34 cellular contexts compared by ENCODE assay signal in genomic region chr5:15614679-15615078, GRCh38.
DNase-seq lines count a peak whose midpoint lies in the region; ATAC-seq, FAIRE-seq and TF ChIP-seq lines count a peak whose summit lies in the region.
"Had no signal": no experiment of that assay in that cellular context is flagged by ENCODE, and none has a peak within 500 bp of the region (broad histone marks: within the 10 kb centered on the region; RNA-seq: fewer than 3 reads in every experiment).

No MANE protein-coding gene starts in this region.

- H3K36me3 Mint-ChIP-seq in nephron progenitor cell (ENCODE audit: low read depth) = peaks cover 3% of the 10 kb centered on the region
- peaks cover 5% of the 10 kb centered on the region for H3K36me3 Mint-ChIP-seq in natural killer cell
- H3K36me3 Mint-ChIP-seq: CD14-positive monocyte; CD4-positive, alpha-beta memory T cell; CD4-positive, CD25-positive, alpha-beta regulatory T cell; CD8-positive, alpha-beta memory T cell; CD8-positive, alpha-beta T cell had no signal

- H3K27ac Mint-ChIP-seq in nephron progenitor cell (peak overlapping the region; percentile 42), natural killer cell (no peak overlapping the region)
- H3K27ac Mint-ChIP-seq: B cell; CD14-positive monocyte; CD4-positive, alpha-beta memory T cell; CD4-positive, alpha-beta T cell; CD4-positive, CD25-positive, alpha-beta regulatory T cell; CD8-positive, alpha-beta memory T cell; CD8-positive, alpha-beta T cell had no signal

- H3K4me1 ChIP-seq in HEK293 (ENCODE audit: control insufficient read depth, insufficient read depth, low read length) (no peaks in the 10 kb centered on the region), K562 (replicated peaks in 1 of 2; ENCODE audit: control insufficient read depth in 2 of 2, insufficient read depth in 2 of 2, low read length in 2 of 2) (no peaks in the 10 kb centered on the region)
- H3K4me1 ChIP-seq: A549; BE2C; BLaER1; BLaER1 treated with 17β-estradiol and CSF1 and Interleukin-3, amounts not matched to agents 10 nM and 100 nM; Caco-2 had no signal

- no peak for FAIRE-seq in K562 (lab: Jason Lieb, UNC)
- FAIRE-seq: A204.1, A549, D721Med had no signal

- in situ Hi-C loops in K562 (cut with MboI) = no loop called here

- no peaks in the 10 kb centered on the region for H3K79me2 ChIP-seq in K562 (ENCODE audit: control insufficient read depth, insufficient read depth, low read length)

- WGBS in K562 (ENCODE audit: insufficient coverage, low coverage, missing lambda C conversion rate) = 0% methylated on average over 4 of the region's 4 CpGs

- TF ChIP-seq RAD21 in K562 (CRISPR knock-in tag; conservative IDR thresholded peaks at IDR 0.05 in 1 of 2, IDR thresholded peaks at IDR 0.05 in 1 of 2) = no peak

- ATAC-seq in K562 (no peak), natural killer cell (no peak)
- ATAC-seq: A549; CD8-positive, alpha-beta T cell had no signal

- no peak for TF ChIP-seq POLR2A in K562 (conservative IDR thresholded peaks at IDR 0.05)

- H2AFZ ChIP-seq in K562 (ENCODE audit: low read depth, low read length) = no peak overlapping the region

- H4K20me1 ChIP-seq in K562 (replicated peaks; ENCODE audit: control insufficient read depth, insufficient read depth, low read length) = no peaks in the 10 kb centered on the region
- H4K20me1 ChIP-seq: BLaER1; BLaER1 treated with 17β-estradiol and CSF1 and Interleukin-3, amounts not matched to agents 10 nM and 100 nM had no signal

- DNase-seq in K562 (ENCODE audit: extremely low read depth in 1 of 4, low spot score in 3 of 4) = no peak
- DNase-seq in nephron progenitor cell = no peak
- DNase-seq in natural killer cell = no peak
- DNase-seq in dorsolateral prefrontal cortex = no peak
- no peak for DNase-seq in DMS153 (lab: John Stamatoyannopoulos, UW)
- DNase-seq: 8988T; ACHN; AML-193; BE2C; C1 segment of cervical spinal cord; Caco-2; Calu3; CD4-positive, alpha-beta memory T cell; CD4-positive, alpha-beta T cell; CD4-positive, CD25-positive, alpha-beta regulatory T cell; CD8-positive, alpha-beta memory T cell; CD8-positive, alpha-beta T cell; COR-L47; DMS 273 treated with DMSO at 0.1 percent for 48 hours; DMS53; DMS79; DMS79 treated with DMSO at 0.1 percent for 48 hours; DND-41; EL had no signal

- no peak overlapping the region for H3K9ac ChIP-seq in K562 (ENCODE audit: insufficient read depth in 1 of 2, low read depth in 2 of 2, low read length in 2 of 2)
- H3K9ac ChIP-seq: BLaER1; BLaER1 treated with 17β-estradiol and CSF1 and Interleukin-3, amounts not matched to agents 10 nM and 100 nM had no signal

- H3K9me3 Mint-ChIP-seq in nephron progenitor cell = no peaks in the 10 kb centered on the region
- H3K9me3 Mint-ChIP-seq in natural killer cell = peaks cover 6 to 10% of the 10 kb centered on the region in 2 donors

- no peaks in the 10 kb centered on the region for H3K9me3 ChIP-seq in HEK293 (ENCODE audit: control insufficient read depth, insufficient read depth, low read depth, low read length)
- no peaks in the 10 kb centered on the region for H3K9me3 ChIP-seq in K562 (replicated peaks; ENCODE audit: control insufficient read depth, insufficient read depth, low read depth, low read length)
- H3K9me3 ChIP-seq: A549, BE2C, BLaER1, Caco-2 had no signal

- no peak for TF ChIP-seq CTCF in HEK293 (tag by site-specific recombination; IDR thresholded peaks at IDR 0.05)
- no peak for TF ChIP-seq CTCF in K562 (IDR thresholded peaks at IDR 0.05 in 2 of 3, conservative IDR thresholded peaks at IDR 0.05 in 1 of 3; ENCODE audit: insufficient read depth in 2 of 3, low read depth in 1 of 3, low read length in 3 of 3)
- no peak for TF ChIP-seq CTCF in nephron progenitor cell (IDR thresholded peaks at IDR 0.05)
- no peak for TF ChIP-seq CTCF in natural killer cell (IDR thresholded peaks at IDR 0.05)
- no peak for TF ChIP-seq CTCF in dorsolateral prefrontal cortex (IDR thresholded peaks at IDR 0.05 in 54 of 56, conservative IDR thresholded peaks at IDR 0.05 in 2 of 56; ENCODE audit: low read depth in 1 of 56, partially characterized antibody in 56 of 56)

- no peaks in the 10 kb centered on the region for H3K4me1 Mint-ChIP-seq in nephron progenitor cell
- H3K4me1 Mint-ChIP-seq in natural killer cell = no peaks in the 10 kb centered on the region
- H3K4me1 Mint-ChIP-seq: B cell; CD14-positive monocyte; CD4-positive, alpha-beta memory T cell; CD4-positive, CD25-positive, alpha-beta regulatory T cell; CD8-positive, alpha-beta memory T cell had no signal

- TF ChIP-seq EP300 in K562 (IDR thresholded peaks at IDR 0.05; ENCODE audit: low read length) = no peak

- intact Hi-C loops in K562 (cut with micrococcal nuclease) = no loop called here
- intact Hi-C loops in natural killer cell (cut with micrococcal nuclease) = no loop called here
- intact Hi-C loops in dorsolateral prefrontal cortex (cut with DNase I) = no loop called here

- H3K9me1 ChIP-seq in K562 (ENCODE audit: control insufficient read depth, insufficient read depth, low read length) = no peaks in the 10 kb centered on the region

- POLR2A ChIA-PET in HEK293 (lab: Yijun Ruan, JAX) = no interaction called here
- POLR2A ChIA-PET in K562 (lab: Yijun Ruan, JAX) = no interaction called here

- H3K4me3 Mint-ChIP-seq in nephron progenitor cell = no peak overlapping the region
- no peak overlapping the region for H3K4me3 Mint-ChIP-seq in natural killer cell
- H3K4me3 Mint-ChIP-seq: B cell; CD14-positive monocyte; CD4-positive, alpha-beta memory T cell; CD4-positive, alpha-beta T cell; CD4-positive, CD25-positive, alpha-beta regulatory T cell; CD8-positive, alpha-beta memory T cell; CD8-positive, alpha-beta T cell had no signal

- H3K4me3 ChIP-seq in HEK293 (ENCODE audit: low read depth, low read length) (no peak overlapping the region), K562 (no peak overlapping the region), dorsolateral prefrontal cortex (no peak overlapping the region)
- H3K4me3 ChIP-seq: A549; BLaER1; BLaER1 treated with 17β-estradiol and CSF1 and Interleukin-3, amounts not matched to agents 10 nM and 100 nM had no signal

- BruUV-seq in K562 (replicated peaks; lab: Mats Ljungman, UMichigan) = no TSS peak

- H3K36me3 ChIP-seq in HEK293 (ENCODE audit: control insufficient read depth in 2 of 2, insufficient read depth in 1 of 2, low read length in 2 of 2) (no peaks in the 10 kb centered on the region), K562 (ENCODE audit: control insufficient read depth, insufficient read depth, low read length) (no peaks in the 10 kb centered on the region)
- H3K36me3 ChIP-seq: BE2C; BLaER1; BLaER1 treated with 17β-estradiol and CSF1 and Interleukin-3, amounts not matched to agents 10 nM and 100 nM had no signal

- H3K27ac ChIP-seq in HEK293 (ENCODE audit: extremely low read depth, low read depth, low read length) (no peak overlapping the region), K562 (ENCODE audit: extremely low read depth, low read depth, low read length) (no peak overlapping the region), dorsolateral prefrontal cortex (no peak overlapping the region)
- H3K27ac ChIP-seq: 22Rv1; A549; BLaER1; BLaER1 treated with 17β-estradiol and CSF1 and Interleukin-3, amounts not matched to agents 10 nM and 100 nM; C4-2B had no signal

- H3K27me3 Mint-ChIP-seq in nephron progenitor cell (ENCODE audit: low read depth, poor library complexity) = no peaks in the 10 kb centered on the region
- H3K27me3 Mint-ChIP-seq in natural killer cell (ENCODE audit: low read depth in 2 of 2) = no peaks in the 10 kb centered on the region
- H3K27me3 Mint-ChIP-seq: B cell; CD4-positive, alpha-beta memory T cell; CD4-positive, alpha-beta T cell; CD4-positive, CD25-positive, alpha-beta regulatory T cell; CD8-positive, alpha-beta memory T cell had no signal

- H3K27me3 ChIP-seq in K562 (ENCODE audit: control insufficient read depth in 2 of 2, insufficient read depth in 2 of 2, low read length in 2 of 2) (no peaks in the 10 kb centered on the region), dorsolateral prefrontal cortex (no peaks in the 10 kb centered on the region)
- H3K27me3 ChIP-seq: BE2C; BLaER1; BLaER1 treated with 17β-estradiol and CSF1 and Interleukin-3, amounts not matched to agents 10 nM and 100 nM had no signal

- CTCF ChIA-PET in HEK293 (lab: Yijun Ruan, JAX) (no interaction called here), K562 (lab: Yijun Ruan, JAX; ENCODE audit: low intra/inter-chr PET ratio) (no interaction called here)

- no peak overlapping the region for H3K4me2 ChIP-seq in K562 (ENCODE audit: insufficient read depth, low read length)
- H3K4me2 ChIP-seq: A549; BLaER1; BLaER1 treated with 17β-estradiol and CSF1 and Interleukin-3, amounts not matched to agents 10 nM and 100 nM had no signal

TF ChIP-seq in HEK293, 187 proteins besides CTCF, POLR2A, EP300 and RAD21:
- TF ChIP-seq ZNF155 (tag by site-specific recombination; IDR thresholded peaks at IDR 0.05) (no peak), ZNF10 (tag by site-specific recombination; IDR thresholded peaks at IDR 0.05) (0 out of 2 replicates have a peak, but pooled peaks have one; percentile 52), ZNF157 (tag by site-specific recombination; IDR thresholded peaks at IDR 0.05) (no peak)

TF ChIP-seq in K562, 482 proteins besides CTCF, POLR2A, EP300 and RAD21:
- TF ChIP-seq ZNF134 (CRISPR knock-in tag; conservative IDR thresholded peaks at IDR 0.05) (peak; percentile 76), ZNF639 (CRISPR knock-in tag; conservative IDR thresholded peaks at IDR 0.05 in 1 of 2, IDR thresholded peaks at IDR 0.05 in 1 of 2) (no peak)
